6 cellular contexts compared by ENCODE assay signal in genomic region chr10:130848855-130849254, GRCh38.
"Had no signal": no experiment of that assay in that cellular context is flagged by ENCODE, and none has a peak within 500 bp of the region (broad histone marks: within the 10 kb centered on the region; RNA-seq: fewer than 3 reads in every experiment).

No MANE protein-coding gene starts in this region.

- H3K4me3 ChIP-seq: K562 had no signal

- H3K36me3 Mint-ChIP-seq: IgD-negative memory B cell had no signal

- H3K4me3 Mint-ChIP-seq: IgD-negative memory B cell had no signal

- ATAC-seq: HepG2, K562 had no signal

- H3K4me1 Mint-ChIP-seq: IgD-negative memory B cell had no signal

- H3K27ac ChIP-seq: HL-60 had no signal

- H3K27me3 Mint-ChIP-seq: IgD-negative memory B cell had no signal

- DNase-seq: IMR-90, KBM-7 had no signal

- H3K27ac Mint-ChIP-seq: IgD-negative memory B cell had no signal
